Comparison of ENCODE assay signal across 1 cellular context in the genomic region with DNA sequence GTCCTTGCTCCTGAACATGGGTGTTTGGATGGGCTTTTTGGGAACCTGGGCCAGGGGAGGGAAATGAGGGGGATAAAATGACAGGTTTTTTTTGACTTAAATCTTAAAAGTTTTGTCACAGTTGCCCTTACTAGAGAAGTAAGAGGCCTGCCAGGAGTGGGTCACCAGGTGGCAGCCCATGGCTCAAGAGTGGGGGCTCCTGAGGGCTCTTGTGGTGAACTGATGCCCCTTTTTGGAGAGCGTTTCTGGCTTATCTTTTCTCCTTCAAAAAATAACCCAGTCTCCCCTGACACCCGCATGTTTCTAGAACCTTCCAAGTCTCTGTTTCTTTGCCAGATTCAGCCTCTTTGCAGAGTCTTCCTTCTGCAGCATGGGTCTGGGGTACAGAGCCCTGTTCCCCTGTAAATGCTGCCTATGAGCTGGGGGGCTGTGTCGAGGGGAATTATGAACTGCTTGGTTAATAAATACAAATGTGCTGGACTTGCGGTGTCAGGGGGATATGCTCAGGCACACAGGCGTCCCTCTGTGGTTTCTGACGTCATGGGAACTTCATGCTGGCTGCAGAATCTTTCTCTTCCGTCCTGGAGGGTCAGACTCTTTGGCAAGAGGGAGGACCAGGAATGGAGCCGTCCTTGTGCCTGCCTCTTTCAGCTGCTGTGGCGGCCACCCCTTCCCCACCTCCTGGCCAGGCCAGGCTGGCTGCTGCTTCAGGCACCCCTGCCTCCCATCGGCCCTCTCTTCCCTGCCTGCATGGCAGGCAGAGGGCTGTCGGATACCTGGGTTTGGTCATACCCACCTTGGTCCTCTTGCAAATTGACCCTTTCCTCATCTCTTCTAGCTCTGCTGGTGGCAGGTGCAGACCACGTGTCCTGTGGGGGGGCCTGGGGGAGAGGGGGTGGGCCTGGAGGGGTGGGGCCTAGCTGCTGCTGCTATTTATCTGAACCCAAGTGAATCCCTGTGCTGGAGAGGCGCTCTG.
TF ChIP-seq lines count a peak whose summit lies in the region.

No MANE protein-coding gene starts in this region.

TF ChIP-seq in HepG2, 621 proteins besides CTCF, POLR2A, EP300 and RAD21:
- TF ChIP-seq ZNF354B (CRISPR knock-in tag; IDR thresholded peaks at IDR 0.05) = no peak
- TF ChIP-seq CAMTA2 (CRISPR knock-in tag; IDR thresholded peaks at IDR 0.05; ENCODE audit: borderline replicate concordance) = no peak
- TF ChIP-seq, protein P1, sequence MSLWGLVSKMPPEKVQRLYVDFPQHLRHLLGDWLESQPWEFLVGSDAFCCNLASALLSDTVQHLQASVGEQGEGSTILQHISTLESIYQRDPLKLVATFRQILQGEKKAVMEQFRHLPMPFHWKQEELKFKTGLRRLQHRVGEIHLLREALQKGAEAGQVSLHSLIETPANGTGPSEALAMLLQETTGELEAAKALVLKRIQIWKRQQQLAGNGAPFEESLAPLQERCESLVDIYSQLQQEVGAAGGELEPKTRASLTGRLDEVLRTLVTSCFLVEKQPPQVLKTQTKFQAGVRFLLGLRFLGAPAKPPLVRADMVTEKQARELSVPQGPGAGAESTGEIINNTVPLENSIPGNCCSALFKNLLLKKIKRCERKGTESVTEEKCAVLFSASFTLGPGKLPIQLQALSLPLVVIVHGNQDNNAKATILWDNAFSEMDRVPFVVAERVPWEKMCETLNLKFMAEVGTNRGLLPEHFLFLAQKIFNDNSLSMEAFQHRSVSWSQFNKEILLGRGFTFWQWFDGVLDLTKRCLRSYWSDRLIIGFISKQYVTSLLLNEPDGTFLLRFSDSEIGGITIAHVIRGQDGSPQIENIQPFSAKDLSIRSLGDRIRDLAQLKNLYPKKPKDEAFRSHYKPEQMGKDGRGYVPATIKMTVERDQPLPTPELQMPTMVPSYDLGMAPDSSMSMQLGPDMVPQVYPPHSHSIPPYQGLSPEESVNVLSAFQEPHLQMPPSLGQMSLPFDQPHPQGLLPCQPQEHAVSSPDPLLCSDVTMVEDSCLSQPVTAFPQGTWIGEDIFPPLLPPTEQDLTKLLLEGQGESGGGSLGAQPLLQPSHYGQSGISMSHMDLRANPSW (CRISPR knock-in tag; IDR thresholded peaks at IDR 0.05; ENCODE audit: borderline replicate concordance) = no peak
- no peak for TF ChIP-seq ZNF773 (CRISPR knock-in tag; IDR thresholded peaks at IDR 0.05; ENCODE audit: borderline replicate concordance)
TF ChIP-seq in HepG2: peak in this region for 0.
